In the genomic region with DNA sequence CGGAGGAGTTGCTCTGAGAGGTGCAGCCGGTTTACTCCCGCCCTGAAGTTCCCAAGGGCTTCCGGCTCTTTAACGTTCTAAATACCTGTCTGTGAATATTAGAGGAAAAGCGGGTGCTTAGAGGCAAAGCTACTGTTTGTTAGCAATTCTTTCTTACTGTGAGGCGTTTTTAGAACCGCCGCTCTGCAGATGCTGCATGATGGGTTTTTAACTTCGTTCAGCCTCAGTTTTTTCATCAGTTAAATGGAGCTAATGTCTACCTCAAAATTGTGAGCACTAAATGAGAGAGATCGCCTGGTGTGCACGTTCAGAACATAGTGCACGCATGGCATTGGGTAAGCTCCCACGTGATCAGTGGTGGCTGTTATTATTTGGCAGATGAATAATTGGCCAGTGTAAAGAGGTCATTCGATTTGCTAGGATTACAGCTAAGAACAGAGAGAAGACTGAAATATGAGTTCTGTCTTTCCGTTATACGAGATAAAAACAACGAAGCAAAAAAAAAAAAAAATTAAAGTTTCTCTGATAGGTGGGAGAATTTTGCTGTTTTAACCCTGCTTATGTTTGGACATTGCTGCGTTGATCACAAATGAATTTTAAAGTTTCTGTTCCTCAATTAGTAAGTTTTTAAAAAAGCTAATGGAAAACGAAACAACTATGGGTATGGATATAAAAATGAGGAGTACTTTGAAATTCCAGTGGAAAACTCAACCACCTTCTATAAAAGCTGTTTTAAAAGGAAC, we compare ENCODE assay signal across 1 cellular context.
TF ChIP-seq lines count a peak whose summit lies in the region.

No MANE protein-coding gene starts in this region.

TF ChIP-seq in HepG2, 621 proteins besides CTCF, POLR2A, EP300 and RAD21 (continued from another document and continues in another):
- TF ChIP-seq, protein P1, sequence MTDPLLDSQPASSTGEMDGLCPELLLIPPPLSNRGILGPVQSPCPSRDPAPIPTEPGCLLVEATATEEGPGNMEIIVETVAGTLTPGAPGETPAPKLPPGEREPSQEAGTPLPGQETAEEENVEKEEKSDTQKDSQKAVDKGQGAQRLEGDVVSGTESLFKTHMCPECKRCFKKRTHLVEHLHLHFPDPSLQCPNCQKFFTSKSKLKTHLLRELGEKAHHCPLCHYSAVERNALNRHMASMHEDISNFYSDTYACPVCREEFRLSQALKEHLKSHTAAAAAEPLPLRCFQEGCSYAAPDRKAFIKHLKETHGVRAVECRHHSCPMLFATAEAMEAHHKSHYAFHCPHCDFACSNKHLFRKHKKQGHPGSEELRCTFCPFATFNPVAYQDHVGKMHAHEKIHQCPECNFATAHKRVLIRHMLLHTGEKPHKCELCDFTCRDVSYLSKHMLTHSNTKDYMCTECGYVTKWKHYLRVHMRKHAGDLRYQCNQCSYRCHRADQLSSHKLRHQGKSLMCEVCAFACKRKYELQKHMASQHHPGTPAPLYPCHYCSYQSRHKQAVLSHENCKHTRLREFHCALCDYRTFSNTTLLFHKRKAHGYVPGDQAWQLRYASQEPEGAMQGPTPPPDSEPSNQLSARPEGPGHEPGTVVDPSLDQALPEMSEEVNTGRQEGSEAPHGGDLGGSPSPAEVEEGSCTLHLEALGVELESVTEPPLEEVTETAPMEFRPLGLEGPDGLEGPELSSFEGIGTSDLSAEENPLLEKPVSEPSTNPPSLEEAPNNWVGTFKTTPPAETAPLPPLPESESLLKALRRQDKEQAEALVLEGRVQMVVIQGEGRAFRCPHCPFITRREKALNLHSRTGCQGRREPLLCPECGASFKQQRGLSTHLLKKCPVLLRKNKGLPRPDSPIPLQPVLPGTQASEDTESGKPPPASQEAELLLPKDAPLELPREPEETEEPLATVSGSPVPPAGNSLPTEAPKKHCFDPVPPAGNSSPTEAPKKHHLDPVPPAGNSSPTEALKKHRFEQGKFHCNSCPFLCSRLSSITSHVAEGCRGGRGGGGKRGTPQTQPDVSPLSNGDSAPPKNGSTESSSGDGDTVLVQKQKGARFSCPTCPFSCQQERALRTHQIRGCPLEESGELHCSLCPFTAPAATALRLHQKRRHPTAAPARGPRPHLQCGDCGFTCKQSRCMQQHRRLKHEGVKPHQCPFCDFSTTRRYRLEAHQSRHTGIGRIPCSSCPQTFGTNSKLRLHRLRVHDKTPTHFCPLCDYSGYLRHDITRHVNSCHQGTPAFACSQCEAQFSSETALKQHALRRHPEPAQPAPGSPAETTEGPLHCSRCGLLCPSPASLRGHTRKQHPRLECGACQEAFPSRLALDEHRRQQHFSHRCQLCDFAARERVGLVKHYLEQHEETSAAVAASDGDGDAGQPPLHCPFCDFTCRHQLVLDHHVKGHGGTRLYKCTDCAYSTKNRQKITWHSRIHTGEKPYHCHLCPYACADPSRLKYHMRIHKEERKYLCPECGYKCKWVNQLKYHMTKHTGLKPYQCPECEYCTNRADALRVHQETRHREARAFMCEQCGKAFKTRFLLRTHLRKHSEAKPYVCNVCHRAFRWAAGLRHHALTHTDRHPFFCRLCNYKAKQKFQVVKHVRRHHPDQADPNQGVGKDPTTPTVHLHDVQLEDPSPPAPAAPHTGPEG (CRISPR knock-in tag; IDR thresholded peaks at IDR 0.05), result no peak
- peak; percentile 70 for TF ChIP-seq MED1 (CRISPR knock-in tag; IDR thresholded peaks at IDR 0.05)
- TF ChIP-seq, protein P2, sequence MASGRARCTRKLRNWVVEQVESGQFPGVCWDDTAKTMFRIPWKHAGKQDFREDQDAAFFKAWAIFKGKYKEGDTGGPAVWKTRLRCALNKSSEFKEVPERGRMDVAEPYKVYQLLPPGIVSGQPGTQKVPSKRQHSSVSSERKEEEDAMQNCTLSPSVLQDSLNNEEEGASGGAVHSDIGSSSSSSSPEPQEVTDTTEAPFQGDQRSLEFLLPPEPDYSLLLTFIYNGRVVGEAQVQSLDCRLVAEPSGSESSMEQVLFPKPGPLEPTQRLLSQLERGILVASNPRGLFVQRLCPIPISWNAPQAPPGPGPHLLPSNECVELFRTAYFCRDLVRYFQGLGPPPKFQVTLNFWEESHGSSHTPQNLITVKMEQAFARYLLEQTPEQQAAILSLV (CRISPR knock-in tag; IDR thresholded peaks at IDR 0.05; ENCODE audit: borderline replicate concordance), result no peak
- TF ChIP-seq, protein P3, sequence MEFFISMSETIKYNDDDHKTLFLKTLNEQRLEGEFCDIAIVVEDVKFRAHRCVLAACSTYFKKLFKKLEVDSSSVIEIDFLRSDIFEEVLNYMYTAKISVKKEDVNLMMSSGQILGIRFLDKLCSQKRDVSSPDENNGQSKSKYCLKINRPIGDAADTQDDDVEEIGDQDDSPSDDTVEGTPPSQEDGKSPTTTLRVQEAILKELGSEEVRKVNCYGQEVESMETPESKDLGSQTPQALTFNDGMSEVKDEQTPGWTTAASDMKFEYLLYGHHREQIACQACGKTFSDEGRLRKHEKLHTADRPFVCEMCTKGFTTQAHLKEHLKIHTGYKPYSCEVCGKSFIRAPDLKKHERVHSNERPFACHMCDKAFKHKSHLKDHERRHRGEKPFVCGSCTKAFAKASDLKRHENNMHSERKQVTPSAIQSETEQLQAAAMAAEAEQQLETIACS (CRISPR knock-in tag; IDR thresholded peaks at IDR 0.05), result no peak
- TF ChIP-seq, protein P4, sequence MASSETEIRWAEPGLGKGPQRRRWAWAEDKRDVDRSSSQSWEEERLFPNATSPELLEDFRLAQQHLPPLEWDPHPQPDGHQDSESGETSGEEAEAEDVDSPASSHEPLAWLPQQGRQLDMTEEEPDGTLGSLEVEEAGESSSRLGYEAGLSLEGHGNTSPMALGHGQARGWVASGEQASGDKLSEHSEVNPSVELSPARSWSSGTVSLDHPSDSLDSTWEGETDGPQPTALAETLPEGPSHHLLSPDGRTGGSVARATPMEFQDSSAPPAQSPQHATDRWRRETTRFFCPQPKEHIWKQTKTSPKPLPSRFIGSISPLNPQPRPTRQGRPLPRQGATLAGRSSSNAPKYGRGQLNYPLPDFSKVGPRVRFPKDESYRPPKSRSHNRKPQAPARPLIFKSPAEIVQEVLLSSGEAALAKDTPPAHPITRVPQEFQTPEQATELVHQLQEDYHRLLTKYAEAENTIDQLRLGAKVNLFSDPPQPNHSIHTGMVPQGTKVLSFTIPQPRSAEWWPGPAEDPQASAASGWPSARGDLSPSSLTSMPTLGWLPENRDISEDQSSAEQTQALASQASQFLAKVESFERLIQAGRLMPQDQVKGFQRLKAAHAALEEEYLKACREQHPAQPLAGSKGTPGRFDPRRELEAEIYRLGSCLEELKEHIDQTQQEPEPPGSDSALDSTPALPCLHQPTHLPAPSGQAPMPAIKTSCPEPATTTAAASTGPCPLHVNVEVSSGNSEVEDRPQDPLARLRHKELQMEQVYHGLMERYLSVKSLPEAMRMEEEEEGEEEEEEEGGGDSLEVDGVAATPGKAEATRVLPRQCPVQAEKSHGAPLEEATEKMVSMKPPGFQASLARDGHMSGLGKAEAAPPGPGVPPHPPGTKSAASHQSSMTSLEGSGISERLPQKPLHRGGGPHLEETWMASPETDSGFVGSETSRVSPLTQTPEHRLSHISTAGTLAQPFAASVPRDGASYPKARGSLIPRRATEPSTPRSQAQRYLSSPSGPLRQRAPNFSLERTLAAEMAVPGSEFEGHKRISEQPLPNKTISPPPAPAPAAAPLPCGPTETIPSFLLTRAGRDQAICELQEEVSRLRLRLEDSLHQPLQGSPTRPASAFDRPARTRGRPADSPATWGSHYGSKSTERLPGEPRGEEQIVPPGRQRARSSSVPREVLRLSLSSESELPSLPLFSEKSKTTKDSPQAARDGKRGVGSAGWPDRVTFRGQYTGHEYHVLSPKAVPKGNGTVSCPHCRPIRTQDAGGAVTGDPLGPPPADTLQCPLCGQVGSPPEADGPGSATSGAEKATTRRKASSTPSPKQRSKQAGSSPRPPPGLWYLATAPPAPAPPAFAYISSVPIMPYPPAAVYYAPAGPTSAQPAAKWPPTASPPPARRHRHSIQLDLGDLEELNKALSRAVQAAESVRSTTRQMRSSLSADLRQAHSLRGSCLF (CRISPR knock-in tag; IDR thresholded peaks at IDR 0.05; ENCODE audit: borderline replicate concordance), result 0 out of 2 replicates have a peak, but pooled peaks have one; percentile 64
- no peak for TF ChIP-seq MEIS2 (CRISPR knock-in tag; IDR thresholded peaks at IDR 0.05)
- TF ChIP-seq, protein P5, sequence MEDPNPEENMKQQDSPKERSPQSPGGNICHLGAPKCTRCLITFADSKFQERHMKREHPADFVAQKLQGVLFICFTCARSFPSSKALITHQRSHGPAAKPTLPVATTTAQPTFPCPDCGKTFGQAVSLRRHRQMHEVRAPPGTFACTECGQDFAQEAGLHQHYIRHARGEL (CRISPR knock-in tag; IDR thresholded peaks at IDR 0.05), result no peak
- TF ChIP-seq KLF11 (CRISPR knock-in tag; IDR thresholded peaks at IDR 0.05), result no peak
- TF ChIP-seq, protein P6, sequence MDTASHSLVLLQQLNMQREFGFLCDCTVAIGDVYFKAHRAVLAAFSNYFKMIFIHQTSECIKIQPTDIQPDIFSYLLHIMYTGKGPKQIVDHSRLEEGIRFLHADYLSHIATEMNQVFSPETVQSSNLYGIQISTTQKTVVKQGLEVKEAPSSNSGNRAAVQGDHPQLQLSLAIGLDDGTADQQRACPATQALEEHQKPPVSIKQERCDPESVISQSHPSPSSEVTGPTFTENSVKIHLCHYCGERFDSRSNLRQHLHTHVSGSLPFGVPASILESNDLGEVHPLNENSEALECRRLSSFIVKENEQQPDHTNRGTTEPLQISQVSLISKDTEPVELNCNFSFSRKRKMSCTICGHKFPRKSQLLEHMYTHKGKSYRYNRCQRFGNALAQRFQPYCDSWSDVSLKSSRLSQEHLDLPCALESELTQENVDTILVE (CRISPR knock-in tag; IDR thresholded peaks at IDR 0.05), result peak; percentile 68; the same call in 1 of the 2 replicates
- no peak for TF ChIP-seq ZNF724P (CRISPR knock-in tag; IDR thresholded peaks at IDR 0.05; ENCODE audit: borderline replicate concordance)
- no peak for TF ChIP-seq TCF12 (IDR thresholded peaks at IDR 0.05)
- TF ChIP-seq TCF12 (CRISPR knock-in tag; IDR thresholded peaks at IDR 0.05), result peak; percentile 71; the same call in 1 of the 2 replicates
- TF ChIP-seq NPAS2 (CRISPR knock-in tag; IDR thresholded peaks at IDR 0.05; ENCODE audit: borderline replicate concordance), result no peak
- TF ChIP-seq ARNT (IDR thresholded peaks at IDR 0.05), result no peak
- TF ChIP-seq TRIM24 (CRISPR knock-in tag; IDR thresholded peaks at IDR 0.05), result no peak
- peak; percentile 7; the same call in 1 of the 2 replicates for TF ChIP-seq TOPORS (CRISPR knock-in tag; IDR thresholded peaks at IDR 0.05)
- TF ChIP-seq, protein P7, sequence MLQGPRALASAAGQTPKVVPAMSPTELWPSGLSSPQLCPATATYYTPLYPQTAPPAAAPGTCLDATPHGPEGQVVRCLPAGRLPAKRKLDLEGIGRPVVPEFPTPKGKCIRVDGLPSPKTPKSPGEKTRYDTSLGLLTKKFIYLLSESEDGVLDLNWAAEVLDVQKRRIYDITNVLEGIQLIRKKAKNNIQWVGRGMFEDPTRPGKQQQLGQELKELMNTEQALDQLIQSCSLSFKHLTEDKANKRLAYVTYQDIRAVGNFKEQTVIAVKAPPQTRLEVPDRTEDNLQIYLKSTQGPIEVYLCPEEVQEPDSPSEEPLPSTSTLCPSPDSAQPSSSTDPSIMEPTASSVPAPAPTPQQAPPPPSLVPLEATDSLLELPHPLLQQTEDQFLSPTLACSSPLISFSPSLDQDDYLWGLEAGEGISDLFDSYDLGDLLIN (CRISPR knock-in tag; IDR thresholded peaks at IDR 0.05; ENCODE audit: borderline replicate concordance), result no peak
- no peak; the same call in 1 of the 2 replicates for TF ChIP-seq CHD2 (IDR thresholded peaks at IDR 0.05; ENCODE audit: low read depth, low read length)
- no peak for TF ChIP-seq ZNF577 (CRISPR knock-in tag; IDR thresholded peaks at IDR 0.05; ENCODE audit: borderline replicate concordance, low read depth)
- peak; percentile 69; the same call in 1 of the 2 replicates for TF ChIP-seq ZSCAN21 (CRISPR knock-in tag; IDR thresholded peaks at IDR 0.05; ENCODE audit: borderline replicate concordance)
- no peak; the same call in 1 of the 2 replicates for TF ChIP-seq KDM5B (CRISPR knock-in tag; IDR thresholded peaks at IDR 0.05; ENCODE audit: borderline replicate concordance)
- no peak; the same call in none of the 2 replicates for TF ChIP-seq GATAD2A (CRISPR knock-in tag; IDR thresholded peaks at IDR 0.05)
- no peak for TF ChIP-seq GATA4 (IDR thresholded peaks at IDR 0.05; ENCODE audit: borderline replicate concordance, low read depth)
- TF ChIP-seq, protein P8, sequence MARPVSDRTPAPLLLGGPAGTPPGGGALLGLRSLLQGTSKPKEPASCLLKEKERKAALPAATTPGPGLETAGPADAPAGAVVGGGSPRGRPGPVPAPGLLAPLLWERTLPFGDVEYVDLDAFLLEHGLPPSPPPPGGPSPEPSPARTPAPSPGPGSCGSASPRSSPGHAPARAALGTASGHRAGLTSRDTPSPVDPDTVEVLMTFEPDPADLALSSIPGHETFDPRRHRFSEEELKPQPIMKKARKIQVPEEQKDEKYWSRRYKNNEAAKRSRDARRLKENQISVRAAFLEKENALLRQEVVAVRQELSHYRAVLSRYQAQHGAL (CRISPR knock-in tag; IDR thresholded peaks at IDR 0.05; ENCODE audit: not compliant biosample characterization), result no peak
- peak; percentile 75; the same call in 1 of the 2 replicates for TF ChIP-seq MBD4 (IDR thresholded peaks at IDR 0.05; ENCODE audit: borderline replicate concordance, low read length)
- no peak for TF ChIP-seq ZBTB7A (CRISPR knock-in tag; IDR thresholded peaks at IDR 0.05)
- peak; percentile 63 for TF ChIP-seq ZNF33B (CRISPR knock-in tag; IDR thresholded peaks at IDR 0.05)
- TF ChIP-seq, protein P9, sequence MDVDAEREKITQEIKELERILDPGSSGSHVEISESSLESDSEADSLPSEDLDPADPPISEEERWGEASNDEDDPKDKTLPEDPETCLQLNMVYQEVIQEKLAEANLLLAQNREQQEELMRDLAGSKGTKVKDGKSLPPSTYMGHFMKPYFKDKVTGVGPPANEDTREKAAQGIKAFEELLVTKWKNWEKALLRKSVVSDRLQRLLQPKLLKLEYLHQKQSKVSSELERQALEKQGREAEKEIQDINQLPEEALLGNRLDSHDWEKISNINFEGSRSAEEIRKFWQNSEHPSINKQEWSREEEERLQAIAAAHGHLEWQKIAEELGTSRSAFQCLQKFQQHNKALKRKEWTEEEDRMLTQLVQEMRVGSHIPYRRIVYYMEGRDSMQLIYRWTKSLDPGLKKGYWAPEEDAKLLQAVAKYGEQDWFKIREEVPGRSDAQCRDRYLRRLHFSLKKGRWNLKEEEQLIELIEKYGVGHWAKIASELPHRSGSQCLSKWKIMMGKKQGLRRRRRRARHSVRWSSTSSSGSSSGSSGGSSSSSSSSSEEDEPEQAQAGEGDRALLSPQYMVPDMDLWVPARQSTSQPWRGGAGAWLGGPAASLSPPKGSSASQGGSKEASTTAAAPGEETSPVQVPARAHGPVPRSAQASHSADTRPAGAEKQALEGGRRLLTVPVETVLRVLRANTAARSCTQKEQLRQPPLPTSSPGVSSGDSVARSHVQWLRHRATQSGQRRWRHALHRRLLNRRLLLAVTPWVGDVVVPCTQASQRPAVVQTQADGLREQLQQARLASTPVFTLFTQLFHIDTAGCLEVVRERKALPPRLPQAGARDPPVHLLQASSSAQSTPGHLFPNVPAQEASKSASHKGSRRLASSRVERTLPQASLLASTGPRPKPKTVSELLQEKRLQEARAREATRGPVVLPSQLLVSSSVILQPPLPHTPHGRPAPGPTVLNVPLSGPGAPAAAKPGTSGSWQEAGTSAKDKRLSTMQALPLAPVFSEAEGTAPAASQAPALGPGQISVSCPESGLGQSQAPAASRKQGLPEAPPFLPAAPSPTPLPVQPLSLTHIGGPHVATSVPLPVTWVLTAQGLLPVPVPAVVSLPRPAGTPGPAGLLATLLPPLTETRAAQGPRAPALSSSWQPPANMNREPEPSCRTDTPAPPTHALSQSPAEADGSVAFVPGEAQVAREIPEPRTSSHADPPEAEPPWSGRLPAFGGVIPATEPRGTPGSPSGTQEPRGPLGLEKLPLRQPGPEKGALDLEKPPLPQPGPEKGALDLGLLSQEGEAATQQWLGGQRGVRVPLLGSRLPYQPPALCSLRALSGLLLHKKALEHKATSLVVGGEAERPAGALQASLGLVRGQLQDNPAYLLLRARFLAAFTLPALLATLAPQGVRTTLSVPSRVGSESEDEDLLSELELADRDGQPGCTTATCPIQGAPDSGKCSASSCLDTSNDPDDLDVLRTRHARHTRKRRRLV (CRISPR knock-in tag; IDR thresholded peaks at IDR 0.05), result 0 out of 2 replicates have a peak, but pooled peaks have one; percentile 7
- TF ChIP-seq CREB1 (IDR thresholded peaks at IDR 0.05), result no peak
- TF ChIP-seq CREB1 (CRISPR knock-in tag; IDR thresholded peaks at IDR 0.05), result no peak; the same call in none of the 2 replicates
